Comparison of ENCODE assay signal across 10 cellular contexts in genomic region chr2:28449489-28450395, GRCh38. TPM values are rescaled to one million over a fixed set of nuclear protein-coding genes. Genes with fewer than 3 reads are reported as not detected.
DNase-seq lines count a peak whose midpoint lies in the region; ATAC-seq and TF ChIP-seq lines count a peak whose summit lies in the region.
"Had no signal": no experiment of that assay in that cellular context is flagged by ENCODE, and none has a peak within 500 bp of the region (broad histone marks: within the 10 kb centered on the region; RNA-seq: fewer than 3 reads in every experiment).

No MANE protein-coding gene starts in this region.

- peak overlapping the region; percentile 75 for H3K27ac ChIP-seq in ACC112 (ENCODE audit: low read depth, low read length)
- H3K27ac ChIP-seq in OCI-LY3 (ENCODE audit: low read length), result no peak overlapping the region

- no peaks in the 10 kb centered on the region for H3K9me3 Mint-ChIP-seq in natural killer cell treated with Interleukin-12 subunit alpha and Interleukin-12 subunit beta and Interleukin-15 and Interleukin-18, amount 100 ng/mL, for 72 hours

- no peaks in the 10 kb centered on the region for H3K79me2 ChIP-seq in ACC112 (ENCODE audit: control insufficient read depth, insufficient read depth, low read length, unreplicated experiment)
- no peaks in the 10 kb centered on the region for H3K79me2 ChIP-seq in OCI-LY3 (ENCODE audit: low read length)

- H3K36me3 ChIP-seq in ACC112 (ENCODE audit: insufficient read depth, low read length) (no peaks in the 10 kb centered on the region), OCI-LY3 (replicated peaks; ENCODE audit: low read depth, low read length) (no peaks in the 10 kb centered on the region)

- H3K4me2 ChIP-seq in OCI-LY3 (ENCODE audit: low read length), result peak overlapping the region; percentile 33

- H3K27me3 ChIP-seq in ACC112 (ENCODE audit: insufficient read depth, low read length) (no peaks in the 10 kb centered on the region), OCI-LY3 (ENCODE audit: low read depth, low read length) (no peaks in the 10 kb centered on the region)

- H3K9ac ChIP-seq in OCI-LY3 (ENCODE audit: low read length), result no peak overlapping the region

- H3K4me1 ChIP-seq in ACC112 (ENCODE audit: control insufficient read depth, insufficient read depth, low read length, unreplicated experiment) (peaks cover 56% of the 10 kb centered on the region), OCI-LY3 (ENCODE audit: low read length) (peaks cover 17% of the 10 kb centered on the region)

- TF ChIP-seq CTCF in OCI-LY3 (IDR thresholded peaks at IDR 0.05; ENCODE audit: low read depth, low read length), result no peak

- peak overlapping the region; percentile 79 for H3K4me3 Mint-ChIP-seq in natural killer cell treated with Interleukin-12 subunit alpha and Interleukin-12 subunit beta and Interleukin-15 and Interleukin-18, amount 100 ng/mL, for 72 hours

- H2AFZ ChIP-seq in ACC112 (ENCODE audit: low read length, unreplicated experiment), result peak overlapping the region; percentile 42
- H2AFZ ChIP-seq in OCI-LY3 (ENCODE audit: low read depth, low read length), result no peak overlapping the region

- peak; percentile 61 for DNase-seq in activated gamma-delta T cell treated with anti-CD3 and anti-CD28 coated beads, Interleukin-2, amount 50 U/mL, for 16 hours (ENCODE audit: low read depth)
- peak; percentile 79 for DNase-seq in natural killer cell treated with Interleukin-12 subunit alpha and Interleukin-12 subunit beta and Interleukin-15 and Interleukin-18, amount 100 ng/mL, for 72 hours (ENCODE audit: low spot score)
- no peak for DNase-seq in NCI-H146 (lab: John Stamatoyannopoulos, UW)
- no peak for DNase-seq in inferior parietal cortex (ENCODE audit: extremely low spot score)
- DNase-seq: DND-41; effector CD4-positive, alpha-beta T cell had no signal

- H3K27ac Mint-ChIP-seq in natural killer cell treated with Interleukin-12 subunit alpha and Interleukin-12 subunit beta and Interleukin-15 and Interleukin-18, amount 100 ng/mL, for 72 hours, result peak overlapping the region; percentile 87 to 90

- no peaks in the 10 kb centered on the region for H3K9me3 ChIP-seq in OCI-LY3 (ENCODE audit: insufficient read depth, low read length)

- no peaks in the 10 kb centered on the region for H3K36me3 Mint-ChIP-seq in natural killer cell treated with Interleukin-12 subunit alpha and Interleukin-12 subunit beta and Interleukin-15 and Interleukin-18, amount 100 ng/mL, for 72 hours

- peak; percentile 79 to 83 for ATAC-seq in natural killer cell treated with Interleukin-12 subunit alpha and Interleukin-12 subunit beta and Interleukin-15 and Interleukin-18, amount 100 ng/mL, for 72 hours
- no peak for ATAC-seq in GM18520 (IDR thresholded peaks at IDR 0.05; ENCODE audit: unreplicated experiment)
- no peak for ATAC-seq in GM21381 (IDR thresholded peaks at IDR 0.05; ENCODE audit: unreplicated experiment)

- no peaks in the 10 kb centered on the region for H3K27me3 Mint-ChIP-seq in natural killer cell treated with Interleukin-12 subunit alpha and Interleukin-12 subunit beta and Interleukin-15 and Interleukin-18, amount 100 ng/mL, for 72 hours

- H3K4me3 ChIP-seq in ACC112 (ENCODE audit: low read depth, low read length) (no peak overlapping the region), OCI-LY3 (ENCODE audit: low read length) (no peak overlapping the region)

- H3K4me1 Mint-ChIP-seq in natural killer cell treated with Interleukin-12 subunit alpha and Interleukin-12 subunit beta and Interleukin-15 and Interleukin-18, amount 100 ng/mL, for 72 hours (ENCODE audit: low read depth in 2 of 2), result peaks cover 37 to 39% of the 10 kb centered on the region in 2 donors

- no peaks in the 10 kb centered on the region for H4K20me1 ChIP-seq in OCI-LY3 (ENCODE audit: insufficient read depth, low read length)

RNA-seq across cellular contexts. Expression of gene PLB1, which starts 46.1 kb away (rescaled TPM):
- total RNA-seq in natural killer cell treated with Interleukin-12 subunit alpha and Interleukin-12 subunit beta and Interleukin-15 and Interleukin-18, amount 100 ng/mL, for 72 hours, result under 1 TPM; 0.88 to 0.98 TPM

RNA-seq across cellular contexts. Expression of gene FOSL2, which starts 57.1 kb away (rescaled TPM):
- 10 to 100 TPM; 44.5 to 52.5 TPM for total RNA-seq in natural killer cell treated with Interleukin-12 subunit alpha and Interleukin-12 subunit beta and Interleukin-15 and Interleukin-18, amount 100 ng/mL, for 72 hours

Comparison
In these comparisons a context has a peak if more than half of its experiments do, and no peak if none do; other contexts are left out.
1. DNase-seq: peak in activated gamma-delta T cell treated with anti-CD3 and anti-CD28 coated beads, Interleukin-2, amount 50 U/mL, for 16 hours (single experiment) and natural killer cell treated with Interleukin-12 subunit alpha and Interleukin-12 subunit beta and Interleukin-15 and Interleukin-18, amount 100 ng/mL, for 72 hours (single experiment); none in NCI-H146 (single experiment) and inferior parietal cortex (single experiment).
2. ATAC-seq: peak in natural killer cell treated with Interleukin-12 subunit alpha and Interleukin-12 subunit beta and Interleukin-15 and Interleukin-18, amount 100 ng/mL, for 72 hours (2 of 2); none in GM18520 (single experiment) and GM21381 (single experiment).